19 cellular contexts compared by ENCODE assay signal in the genomic region with DNA sequence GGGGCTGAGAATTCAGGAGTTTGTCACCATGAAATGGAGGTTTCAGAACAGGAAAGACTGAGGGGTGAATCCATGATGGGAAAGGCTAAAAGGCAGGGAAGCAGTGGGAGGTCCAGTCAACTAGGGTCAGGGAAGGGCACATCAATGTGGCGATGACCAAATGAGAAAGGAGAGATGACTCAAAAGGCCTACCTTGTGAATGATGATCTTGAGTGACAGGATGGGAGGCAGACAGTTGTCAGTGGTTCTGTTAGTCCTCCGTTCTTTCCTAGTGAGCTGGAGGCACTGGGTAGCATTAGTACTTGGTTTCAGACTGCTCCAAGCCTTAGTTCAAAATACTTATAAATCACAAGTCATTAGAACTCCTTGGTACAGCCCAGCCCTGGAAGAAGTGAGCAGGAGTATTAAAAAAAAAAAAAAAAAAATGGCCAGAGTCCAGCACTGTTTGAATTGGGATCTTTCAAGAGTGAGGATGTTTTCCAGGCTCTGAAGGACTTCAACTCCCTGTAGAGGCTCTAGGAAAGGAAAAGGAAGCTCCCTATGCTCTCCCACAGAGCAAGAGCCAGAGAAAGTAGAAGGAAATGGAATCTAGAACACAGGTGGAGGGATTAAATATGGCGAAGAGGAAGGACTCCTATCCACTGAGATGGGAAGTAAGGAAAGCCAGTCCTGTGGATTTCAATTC. TPM values are rescaled to one million over a fixed set of nuclear protein-coding genes. Genes with fewer than 3 reads are reported as not detected.
DNase-seq lines count a peak whose midpoint lies in the region; ATAC-seq and TF ChIP-seq lines count a peak whose summit lies in the region.
"Had no signal": no experiment of that assay in that cellular context is flagged by ENCODE, and none has a peak within 500 bp of the region (broad histone marks: within the 10 kb centered on the region; RNA-seq: fewer than 3 reads in every experiment).

No MANE protein-coding gene starts in this region.

- H3K36me3 ChIP-seq in CD4-positive, CD25-positive, alpha-beta regulatory T cell (ENCODE audit: control insufficient read depth, insufficient read depth, low read length): no peaks in the 10 kb centered on the region
- H3K36me3 ChIP-seq: BLaER1 treated with 17β-estradiol and CSF1 and Interleukin-3, amounts not matched to agents 10 nM and 100 nM; ovary; suprapubic skin; vagina had no signal

- no peak for DNase-seq in CD4-positive, CD25-positive, alpha-beta regulatory T cell
- DNase-seq in HEK293T (ENCODE audit: extremely low spot score): no peak
- no peak for DNase-seq in endothelial cell (ENCODE audit: low spot score)
- DNase-seq in activated CD4-positive, alpha-beta T cell treated with anti-CD3 and anti-CD28 coated beads for 4 hours: no peak
- no peak for DNase-seq in DMS 273 treated with DMSO at 0.1 percent for 48 hours (lab: John Stamatoyannopoulos, UW)
- no peak for DNase-seq in activated CD4-positive, alpha-beta T cell treated with anti-CD3 and anti-CD28 coated beads, Interleukin-2, amount 10 ng/mL, durations not matched to agents 7 days and 5 days
- DNase-seq: activated CD4-positive, CD25-positive, alpha-beta regulatory T cell treated with anti-CD3 and anti-CD28 coated beads, Interleukin-2, amount 50 U/mL, for 72 hours; activated T-cell treated with anti-CD3 and anti-CD28 coated beads, Interleukin-2, amount 50 U/mL, for 72 hours; effector memory CD4-positive, alpha-beta T cell; mammary epithelial cell; NCI-H187; NCI-H774; ovary had no signal

- H3K9me3 ChIP-seq in CD4-positive, CD25-positive, alpha-beta regulatory T cell (ENCODE audit: control insufficient read depth in 2 of 2, low read length in 2 of 2): no peaks in the 10 kb centered on the region
- H3K9me3 ChIP-seq: ovary, suprapubic skin, vagina had no signal

- H3K9me3 Mint-ChIP-seq in CD4-positive, CD25-positive, alpha-beta regulatory T cell: peaks cover 0 to 3% (median 0%) of the 10 kb centered on the region in 7 donors
- H3K9me3 Mint-ChIP-seq in endothelial cell (ENCODE audit: unreplicated experiment) (no peaks in the 10 kb centered on the region), nephron (no peaks in the 10 kb centered on the region)
- no peaks in the 10 kb centered on the region for H3K9me3 Mint-ChIP-seq in activated CD4-positive, alpha-beta T cell treated with anti-CD3 and anti-CD28 coated beads, Interleukin-2, amount 10 ng/mL, durations not matched to agents 7 days and 5 days

- peak overlapping the region in 2 of 3 donors; percentile 21 to 31 for H3K27ac Mint-ChIP-seq in CD4-positive, CD25-positive, alpha-beta regulatory T cell
- H3K27ac Mint-ChIP-seq in endothelial cell (ENCODE audit: unreplicated experiment) (peak overlapping the region; percentile 86), nephron (peak overlapping the region; percentile 55 to 65 (median 58))
- no peak overlapping the region for H3K27ac Mint-ChIP-seq in activated CD4-positive, alpha-beta T cell treated with anti-CD3 and anti-CD28 coated beads, Interleukin-2, amount 10 ng/mL, durations not matched to agents 7 days and 5 days
- H3K27ac Mint-ChIP-seq: activated T-cell treated with anti-CD3 and anti-CD28 coated beads, Interleukin-2, amount 50 U/mL, for 72 hours had no signal

- H3K27me3 Mint-ChIP-seq in CD4-positive, CD25-positive, alpha-beta regulatory T cell: peaks cover 11% of the 10 kb centered on the region
- H3K27me3 Mint-ChIP-seq in endothelial cell (ENCODE audit: unreplicated experiment) (peaks cover 6% of the 10 kb centered on the region), nephron (ENCODE audit: low read depth) (peaks cover 4% of the 10 kb centered on the region)
- peaks cover 3% of the 10 kb centered on the region for H3K27me3 Mint-ChIP-seq in activated CD4-positive, alpha-beta T cell treated with anti-CD3 and anti-CD28 coated beads, Interleukin-2, amount 10 ng/mL, durations not matched to agents 7 days and 5 days

- POLR2A ChIA-PET in HEK293T (lab: Yijun Ruan, JAX): no interaction called here
- POLR2A ChIA-PET in activated CD4-positive, alpha-beta T cell treated with anti-CD3 and anti-CD28 coated beads, Interleukin-2, amount 10 ng/mL, durations not matched to agents 7 days and 5 days (lab: Charles Lee): no interaction called here

- H3K4me1 Mint-ChIP-seq in CD4-positive, CD25-positive, alpha-beta regulatory T cell: peaks cover 0 to 28% (median 10%) of the 10 kb centered on the region in 4 donors
- H3K4me1 Mint-ChIP-seq in endothelial cell (ENCODE audit: unreplicated experiment): peaks cover 14% of the 10 kb centered on the region
- H3K4me1 Mint-ChIP-seq in nephron: peaks cover 17% of the 10 kb centered on the region
- peaks cover 30% of the 10 kb centered on the region for H3K4me1 Mint-ChIP-seq in activated CD4-positive, alpha-beta T cell treated with anti-CD3 and anti-CD28 coated beads, Interleukin-2, amount 10 ng/mL, durations not matched to agents 7 days and 5 days

- no peak overlapping the region for H3K4me3 ChIP-seq in CD4-positive, CD25-positive, alpha-beta regulatory T cell (ENCODE audit: low read depth, low read length)
- H3K4me3 ChIP-seq: BLaER1 treated with 17β-estradiol and CSF1 and Interleukin-3, amounts not matched to agents 10 nM and 100 nM; ovary; suprapubic skin; vagina had no signal

- no peaks in the 10 kb centered on the region for H3K36me3 Mint-ChIP-seq in CD4-positive, CD25-positive, alpha-beta regulatory T cell
- H3K36me3 Mint-ChIP-seq in endothelial cell (ENCODE audit: low read depth, unreplicated experiment) (peaks cover 4% of the 10 kb centered on the region), nephron (ENCODE audit: low read depth) (no peaks in the 10 kb centered on the region)
- H3K36me3 Mint-ChIP-seq in activated CD4-positive, alpha-beta T cell treated with anti-CD3 and anti-CD28 coated beads, Interleukin-2, amount 10 ng/mL, durations not matched to agents 7 days and 5 days (ENCODE audit: low read depth): no peaks in the 10 kb centered on the region

- H3K27me3 ChIP-seq in CD4-positive, CD25-positive, alpha-beta regulatory T cell (ENCODE audit: control insufficient read depth, insufficient read depth, low read length): no peaks in the 10 kb centered on the region
- H3K27me3 ChIP-seq: BLaER1 treated with 17β-estradiol and CSF1 and Interleukin-3, amounts not matched to agents 10 nM and 100 nM; ovary; suprapubic skin; vagina had no signal

- CTCF ChIA-PET in HEK293T (lab: Yijun Ruan, JAX): no interaction called here
- CTCF ChIA-PET in activated CD4-positive, alpha-beta T cell treated with anti-CD3 and anti-CD28 coated beads, Interleukin-2, amount 10 ng/mL, durations not matched to agents 7 days and 5 days (lab: Charles Lee): interaction anchor here (0.7 kb wide), 1 partner anchor 57 kb away, joined by 4 read pairs; no protein-coding TSS in a partner anchor

- TF ChIP-seq CTCF in endothelial cell (IDR thresholded peaks at IDR 0.05; ENCODE audit: unreplicated experiment) (no peak), nephron (IDR thresholded peaks at IDR 0.05; ENCODE audit: unreplicated experiment in 3 of 3) (no peak)

- no peak overlapping the region for H3K27ac ChIP-seq in CD4-positive, CD25-positive, alpha-beta regulatory T cell (ENCODE audit: insufficient read depth, low read length, poor library complexity, severe bottlenecking)
- H3K27ac ChIP-seq: BLaER1 treated with 17β-estradiol and CSF1 and Interleukin-3, amounts not matched to agents 10 nM and 100 nM; ovary; suprapubic skin; vagina had no signal

- ATAC-seq in CD4-positive, CD25-positive, alpha-beta regulatory T cell (ENCODE audit: low read depth in 2 of 2): no peak
- no peak for ATAC-seq in HG03439 (IDR thresholded peaks at IDR 0.05; ENCODE audit: unreplicated experiment)
- ATAC-seq: activated T-cell treated with anti-CD3 and anti-CD28 coated beads, Interleukin-2, amount 50 U/mL, for 72 hours; esophagus mucosa had no signal

- H3K4me3 Mint-ChIP-seq in CD4-positive, CD25-positive, alpha-beta regulatory T cell: no peak overlapping the region
- peak overlapping the region; percentile 22 for H3K4me3 Mint-ChIP-seq in endothelial cell (ENCODE audit: unreplicated experiment)
- no peak overlapping the region for H3K4me3 Mint-ChIP-seq in nephron
- H3K4me3 Mint-ChIP-seq in activated CD4-positive, alpha-beta T cell treated with anti-CD3 and anti-CD28 coated beads, Interleukin-2, amount 10 ng/mL, durations not matched to agents 7 days and 5 days: no peak overlapping the region
- H3K4me3 Mint-ChIP-seq: activated T-cell treated with anti-CD3 and anti-CD28 coated beads, Interleukin-2, amount 50 U/mL, for 72 hours had no signal

- H3K4me1 ChIP-seq in CD4-positive, CD25-positive, alpha-beta regulatory T cell (ENCODE audit: control insufficient read depth, insufficient read depth, low read length, poor library complexity, severe bottlenecking): no peaks in the 10 kb centered on the region
- H3K4me1 ChIP-seq: suprapubic skin, vagina had no signal

RNA-seq across cellular contexts. Expression of gene DCHS1, which starts 8.3 kb away (rescaled TPM):
- total RNA-seq in CD4-positive, CD25-positive, alpha-beta regulatory T cell: 2.4 TPM
- polyA plus RNA-seq in CD4-positive, CD25-positive, alpha-beta regulatory T cell: 1 to 10 TPM in 2 of 4 donors, under 1 TPM in 2; 0.49 to 1.6 (median 1.0) TPM
- total RNA-seq in endothelial cell (ENCODE audit: unreplicated experiment): 156 TPM
- under 1 TPM; 0.35 to 0.40 TPM for total RNA-seq in activated CD4-positive, alpha-beta T cell treated with anti-CD3 and anti-CD28 coated beads, Interleukin-2, amount 10 ng/mL, durations not matched to agents 7 days and 5 days

RNA-seq across cellular contexts. Expression of gene MRPL17, which starts 19.2 kb away (rescaled TPM):
- total RNA-seq in CD4-positive, CD25-positive, alpha-beta regulatory T cell: 10.0 TPM
- polyA plus RNA-seq in CD4-positive, CD25-positive, alpha-beta regulatory T cell: 10 to 100 TPM; 18.5 to 35.5 (median 25.1) TPM
- 44.8 TPM for total RNA-seq in endothelial cell (ENCODE audit: unreplicated experiment)
- total RNA-seq in activated CD4-positive, alpha-beta T cell treated with anti-CD3 and anti-CD28 coated beads, Interleukin-2, amount 10 ng/mL, durations not matched to agents 7 days and 5 days: 10 to 100 TPM; 50.0 to 56.0 TPM

RNA-seq across cellular contexts. Expression of gene TPP1, which starts 44.7 kb away (rescaled TPM):
- total RNA-seq in CD4-positive, CD25-positive, alpha-beta regulatory T cell: 100 TPM
- 100 to 1,000 TPM; 135 to 165 (median 137) TPM for polyA plus RNA-seq in CD4-positive, CD25-positive, alpha-beta regulatory T cell
- 52.9 TPM for total RNA-seq in endothelial cell (ENCODE audit: unreplicated experiment)
- 100 to 1,000 TPM in 1 of 2 experiments, 10 to 100 TPM in 1; 90.1 to 105 TPM for total RNA-seq in activated CD4-positive, alpha-beta T cell treated with anti-CD3 and anti-CD28 coated beads, Interleukin-2, amount 10 ng/mL, durations not matched to agents 7 days and 5 days

RNA-seq across cellular contexts. Expression of gene TAF10, which starts 51.9 kb away (rescaled TPM):
- total RNA-seq in CD4-positive, CD25-positive, alpha-beta regulatory T cell: 125 TPM
- polyA plus RNA-seq in CD4-positive, CD25-positive, alpha-beta regulatory T cell: 100 to 1,000 TPM; 254 to 386 (median 265) TPM
- total RNA-seq in endothelial cell (ENCODE audit: unreplicated experiment): 62.2 TPM
- 100 to 1,000 TPM; 138 to 156 TPM for total RNA-seq in activated CD4-positive, alpha-beta T cell treated with anti-CD3 and anti-CD28 coated beads, Interleukin-2, amount 10 ng/mL, durations not matched to agents 7 days and 5 days

Comparison
In these comparisons a context has a peak if more than half of its experiments do, and no peak if none do; other contexts are left out.
1. RNA of gene DCHS1, which starts 8.3 kb away (total RNA-seq): 156 TPM in endothelial cell (single experiment); 2.4 TPM in CD4-positive, CD25-positive, alpha-beta regulatory T cell (single experiment) and 0.35 to 0.40 TPM in activated CD4-positive, alpha-beta T cell treated with anti-CD3 and anti-CD28 coated beads, Interleukin-2, amount 10 ng/mL, durations not matched to agents 7 days and 5 days; every median in the first group is over 10 times any median in the second.